Comparison of ENCODE assay signal across 8 cellular contexts in genomic region chr19:17266589-17266974, GRCh38. TPM values are rescaled to one million over a fixed set of nuclear protein-coding genes. Genes with fewer than 3 reads are reported as not detected.
DNase-seq lines count a peak whose midpoint lies in the region; ATAC-seq and TF ChIP-seq lines count a peak whose summit lies in the region.

No MANE protein-coding gene starts in this region.

- peak overlapping the region; percentile 90 for H3K4me3 Mint-ChIP-seq in activated CD8-positive, alpha-beta T cell treated with anti-CD3 and anti-CD28 coated beads, Interleukin-2, amount 10 ng/mL, durations not matched to agents 7 days and 5 days
- peak overlapping the region; percentile 86 for H3K4me3 Mint-ChIP-seq in neural progenitor cell

- H3K79me2 ChIP-seq in neural progenitor cell (ENCODE audit: low read depth): peaks cover 17% of the 10 kb centered on the region

- H3F3A ChIP-seq in neural progenitor cell (ENCODE audit: low read depth): peaks cover 23% of the 10 kb centered on the region

- no peaks in the 10 kb centered on the region for H3K36me3 ChIP-seq in neural progenitor cell

- no peaks in the 10 kb centered on the region for H3K9me3 ChIP-seq in neural progenitor cell (ENCODE audit: low read depth)

- peaks cover 12% of the 10 kb centered on the region for H3K36me3 Mint-ChIP-seq in activated CD8-positive, alpha-beta T cell treated with anti-CD3 and anti-CD28 coated beads, Interleukin-2, amount 10 ng/mL, durations not matched to agents 7 days and 5 days (ENCODE audit: low read depth)
- H3K36me3 Mint-ChIP-seq in neural progenitor cell: peaks cover 7% of the 10 kb centered on the region

- peak; percentile 54 for TF ChIP-seq POLR2A in GM18505 (IDR thresholded peaks at IDR 0.05; ENCODE audit: borderline replicate concordance, extremely low read depth, insufficient read depth, insufficient read length)

- no peaks in the 10 kb centered on the region for H4K20me1 ChIP-seq in neural progenitor cell (ENCODE audit: low read depth)

- no peak for TF ChIP-seq CTCF in neural progenitor cell (IDR thresholded peaks at IDR 0.05)

- no peak overlapping the region for H3K9ac ChIP-seq in neural progenitor cell

- peaks cover 31% of the 10 kb centered on the region for H3K4me1 Mint-ChIP-seq in activated CD8-positive, alpha-beta T cell treated with anti-CD3 and anti-CD28 coated beads, Interleukin-2, amount 10 ng/mL, durations not matched to agents 7 days and 5 days (ENCODE audit: low read depth)
- H3K4me1 Mint-ChIP-seq in neural progenitor cell: peaks cover 23% of the 10 kb centered on the region

- ATAC-seq in GM18505 (IDR thresholded peaks at IDR 0.05; ENCODE audit: unreplicated experiment): no peak
- peak; percentile 15 for ATAC-seq in HG02884 (IDR thresholded peaks at IDR 0.05; ENCODE audit: unreplicated experiment)
- no peak for ATAC-seq in activated CD8-positive, alpha-beta T cell treated with anti-CD3 and anti-CD28 coated beads, Interleukin-2, amount 10 ng/mL, durations not matched to agents 7 days and 5 days
- no peak for ATAC-seq in HG02885 (IDR thresholded peaks at IDR 0.05; ENCODE audit: poor library complexity, unreplicated experiment)

- H3K27ac ChIP-seq in neural progenitor cell: no peak overlapping the region

- CTCF ChIA-PET in activated CD8-positive, alpha-beta T cell treated with anti-CD3 and anti-CD28 coated beads, Interleukin-2, amount 10 ng/mL, durations not matched to agents 7 days and 5 days (lab: Charles Lee): interaction anchor here (0.9 to 10.9 kb wide), 16 partner anchors 8 to 199 kb away, joined by 3 to 109 read pairs (median 4); partner anchors contain the start of genes ABHD8, ANKLE1, DDA1 and USE1

- H2AFZ ChIP-seq in neural progenitor cell (replicated peaks): no peak overlapping the region

- DNase-seq in activated CD8-positive, alpha-beta T cell treated with anti-CD3 and anti-CD28 coated beads, Interleukin-2, amount 10 ng/mL, durations not matched to agents 7 days and 5 days: no peak
- DNase-seq in neural progenitor cell (ENCODE audit: low spot score) (peak; percentile 41), foreskin melanocyte (no peak), NCI-H82 (lab: John Stamatoyannopoulos, UW) (no peak)
- no peak for DNase-seq in activated CD4-positive, CD25-positive, alpha-beta regulatory T cell treated with anti-CD3 and anti-CD28 coated beads, Interleukin-2, amount 50 U/mL, for 72 hours

- H3K27ac Mint-ChIP-seq in activated CD8-positive, alpha-beta T cell treated with anti-CD3 and anti-CD28 coated beads, Interleukin-2, amount 10 ng/mL, durations not matched to agents 7 days and 5 days: peak overlapping the region; percentile 88
- H3K27ac Mint-ChIP-seq in neural progenitor cell: peak overlapping the region; percentile 29

- H3K27me3 Mint-ChIP-seq in activated CD8-positive, alpha-beta T cell treated with anti-CD3 and anti-CD28 coated beads, Interleukin-2, amount 10 ng/mL, durations not matched to agents 7 days and 5 days (ENCODE audit: low read depth): no peaks in the 10 kb centered on the region
- peaks cover 5% of the 10 kb centered on the region for H3K27me3 Mint-ChIP-seq in neural progenitor cell (ENCODE audit: insufficient read depth, low read depth)

- H3K4me2 ChIP-seq in neural progenitor cell: no peak overlapping the region

- H3K27me3 ChIP-seq in neural progenitor cell: no peaks in the 10 kb centered on the region

- H3K4me3 ChIP-seq in neural progenitor cell: no peak overlapping the region

- POLR2A ChIA-PET in activated CD8-positive, alpha-beta T cell treated with anti-CD3 and anti-CD28 coated beads, Interleukin-2, amount 10 ng/mL, durations not matched to agents 7 days and 5 days (lab: Charles Lee): interaction anchor here (0.6 to 2.9 kb wide), 9 partner anchors 10 to 1125 kb away, joined by 3 to 15 read pairs (median 4); partner anchors contain the start of genes ANKLE1, OCEL1 and USE1

- peaks cover 5% of the 10 kb centered on the region for H3K4me1 ChIP-seq in neural progenitor cell

- no peaks in the 10 kb centered on the region for H3K9me3 Mint-ChIP-seq in activated CD8-positive, alpha-beta T cell treated with anti-CD3 and anti-CD28 coated beads, Interleukin-2, amount 10 ng/mL, durations not matched to agents 7 days and 5 days (ENCODE audit: insufficient read depth)
- H3K9me3 Mint-ChIP-seq in neural progenitor cell: no peaks in the 10 kb centered on the region

RNA-seq across cellular contexts. Expression of gene BABAM1, which starts 0.7 kb away (rescaled TPM):
- 100 to 1,000 TPM; 116 to 117 TPM for total RNA-seq in activated CD8-positive, alpha-beta T cell treated with anti-CD3 and anti-CD28 coated beads, Interleukin-2, amount 10 ng/mL, durations not matched to agents 7 days and 5 days
- total RNA-seq in neural progenitor cell (ENCODE audit: low replicate concordance): 89.8 and 107 TPM in 2 replicates

RNA-seq across cellular contexts. Expression of gene USHBP1, which starts 2.0 kb away (rescaled TPM):
- not detected for total RNA-seq in activated CD8-positive, alpha-beta T cell treated with anti-CD3 and anti-CD28 coated beads, Interleukin-2, amount 10 ng/mL, durations not matched to agents 7 days and 5 days
- total RNA-seq in neural progenitor cell (ENCODE audit: low replicate concordance): 0.28 and 1.1 TPM in 2 replicates

RNA-seq across cellular contexts. Expression of gene ANKLE1, which starts 15.1 kb away (rescaled TPM):
- total RNA-seq in activated CD8-positive, alpha-beta T cell treated with anti-CD3 and anti-CD28 coated beads, Interleukin-2, amount 10 ng/mL, durations not matched to agents 7 days and 5 days: 10 to 100 TPM; 10.7 to 13.8 TPM
- total RNA-seq in neural progenitor cell (ENCODE audit: low replicate concordance): 2.3 and 3.3 TPM in 2 replicates

RNA-seq across cellular contexts. Expression of gene NR2F6, which starts 20.9 kb away (rescaled TPM):
- total RNA-seq in activated CD8-positive, alpha-beta T cell treated with anti-CD3 and anti-CD28 coated beads, Interleukin-2, amount 10 ng/mL, durations not matched to agents 7 days and 5 days: 1 to 10 TPM; 4.1 to 4.3 TPM
- total RNA-seq in neural progenitor cell (ENCODE audit: low replicate concordance): 14.3 and 67.0 TPM in 2 replicates

RNA-seq across cellular contexts. Expression of gene ABHD8, which starts 36.6 kb away (rescaled TPM):
- 1 to 10 TPM; 8.9 to 9.7 TPM for total RNA-seq in activated CD8-positive, alpha-beta T cell treated with anti-CD3 and anti-CD28 coated beads, Interleukin-2, amount 10 ng/mL, durations not matched to agents 7 days and 5 days
- total RNA-seq in neural progenitor cell (ENCODE audit: low replicate concordance): 4.6 and 13.3 TPM in 2 replicates
